Comparison of ENCODE assay signal across 12 cellular contexts in genomic region chr15:77493324-77493907, GRCh38.
DNase-seq lines count a peak whose midpoint lies in the region; ATAC-seq and FAIRE-seq lines count a peak whose summit lies in the region.
"Had no signal": no experiment of that assay in that cellular context is flagged by ENCODE, and none has a peak within 500 bp of the region (broad histone marks: within the 10 kb centered on the region; RNA-seq: fewer than 3 reads in every experiment).

No MANE protein-coding gene starts in this region.

- peak; percentile 77 for DNase-seq in CD1c-positive myeloid dendritic cell (ENCODE audit: extremely low spot score)
- peak; percentile 82 for DNase-seq in SIG-M5 treated with dmso at 0.1 percent for 504 hours (lab: John Stamatoyannopoulos, UW; ENCODE audit: unreplicated experiment)
- peak; percentile 30 for DNase-seq in fibroblast of peridontal ligament (ENCODE audit: extremely low read depth)
- no peak for DNase-seq in HTR-8/SVneo (ENCODE audit: insufficient read length, low spot score)
- no peak for DNase-seq in DMS114 treated with DMSO at 0.1 percent for 48 hours (lab: John Stamatoyannopoulos, UW; ENCODE audit: unreplicated experiment)
- no peak for DNase-seq in activated CD8-positive, alpha-beta memory T cell treated with anti-CD3 and anti-CD28 coated beads, Interleukin-2, amount 50 U/mL, for 4 hours
- no peak for DNase-seq in G401 (ENCODE audit: low spot score)
- DNase-seq: DMS79, NCI-H1417 treated with DMSO at 0.1 percent for 48 hours, T-helper 9 cell had no signal

- no peak for FAIRE-seq in HTR-8/SVneo (lab: Jason Lieb, UNC)
- FAIRE-seq: colon had no signal

- in situ Hi-C loops in G401 (cut with HindIII; ENCODE audit: low sequenced_read_pairs): no loop called here

- peak; percentile 52 for ATAC-seq in GM21381 (IDR thresholded peaks at IDR 0.05; ENCODE audit: unreplicated experiment)

Comparison
In these comparisons a context has a peak if more than half of its experiments do, and no peak if none do; other contexts are left out.
1. DNase-seq: peak in CD1c-positive myeloid dendritic cell (single experiment), SIG-M5 treated with dmso at 0.1 percent for 504 hours (single experiment) and fibroblast of peridontal ligament (single experiment); none in HTR-8/SVneo (single experiment), DMS114 treated with DMSO at 0.1 percent for 48 hours (single experiment), activated CD8-positive, alpha-beta memory T cell treated with anti-CD3 and anti-CD28 coated beads, Interleukin-2, amount 50 U/mL, for 4 hours (single experiment) and G401 (single experiment).